Comparison of ENCODE assay signal across 13 cellular contexts in the genomic region with DNA sequence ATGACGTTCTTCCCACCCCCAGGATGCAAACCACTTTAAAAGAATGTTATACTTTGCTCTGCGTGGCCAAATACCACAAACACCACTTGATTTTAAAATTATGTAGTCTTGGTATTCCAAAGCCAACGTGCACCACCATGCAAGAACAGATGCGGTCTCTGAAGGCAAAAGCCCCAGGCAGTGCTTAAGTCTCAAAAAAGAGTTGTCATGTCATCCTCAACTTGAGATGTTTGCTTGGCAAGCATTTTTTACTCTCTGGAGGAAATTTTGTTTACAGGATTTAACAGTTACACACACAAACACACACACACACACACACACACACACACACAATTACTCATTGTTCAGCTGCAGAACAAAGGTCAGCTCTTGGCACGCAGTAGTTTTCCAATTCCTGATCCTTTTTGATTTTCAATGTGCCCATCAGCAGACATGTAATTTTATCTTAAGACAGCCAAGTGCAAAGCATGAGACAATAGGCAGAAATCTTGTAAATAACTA.
DNase-seq lines count a peak whose midpoint lies in the region; TF ChIP-seq lines count a peak whose summit lies in the region.
"Had no signal": no experiment of that assay in that cellular context is flagged by ENCODE, and none has a peak within 500 bp of the region (broad histone marks: within the 10 kb centered on the region; RNA-seq: fewer than 3 reads in every experiment).

No MANE protein-coding gene starts in this region.

- H3K9me3 Mint-ChIP-seq in HFFc6 (no peaks in the 10 kb centered on the region), progenitor cell of endocrine pancreas (ENCODE audit: low read depth) (no peaks in the 10 kb centered on the region)
- H3K9me3 Mint-ChIP-seq in activated T-cell treated with anti-CD3 and anti-CD28 coated beads, Interleukin-2, amount 50 U/mL, for 24 hours, result no peaks in the 10 kb centered on the region

- H3K36me3 Mint-ChIP-seq in HFFc6 (ENCODE audit: low read depth) (peaks cover 9% of the 10 kb centered on the region; the same call in 1 of the 2 replicates), progenitor cell of endocrine pancreas (ENCODE audit: insufficient read depth) (peaks cover 8% of the 10 kb centered on the region)
- peaks cover 28% of the 10 kb centered on the region for H3K36me3 Mint-ChIP-seq in activated T-cell treated with anti-CD3 and anti-CD28 coated beads, Interleukin-2, amount 50 U/mL, for 24 hours (ENCODE audit: low read depth)

- DNase-seq in HFFc6, result peak; percentile 48
- DNase-seq in astrocyte of the cerebellum (ENCODE audit: low read depth), result peak; percentile 95
- DNase-seq in foreskin fibroblast, result peak; percentile 67 to 75
- DNase-seq in progenitor cell of endocrine pancreas (ENCODE audit: low spot score, unreplicated experiment), result no peak
- DNase-seq in GM10266 (ENCODE audit: extremely low spot score), result no peak
- DNase-seq in AG20443 (ENCODE audit: low spot score), result no peak
- no peak for DNase-seq in HPDE6-E6E7 (ENCODE audit: extremely low spot score)
- DNase-seq in activated T-cell treated with anti-CD3 and anti-CD28 coated beads, Interleukin-2, amount 50 U/mL, for 24 hours, result no peak
- DNase-seq: NCI-H1092 treated with DMSO at 0.1 percent for 48 hours, NCI-H69, ovary, SIG-M5, WERI-Rb-1 had no signal

- in situ Hi-C loops in astrocyte of the cerebellum (cut with HindIII; ENCODE audit: low sequenced_read_pairs), result no loop called here

- H3K4me3 Mint-ChIP-seq in HFFc6, result peak overlapping the region; percentile 0; the same call in 1 of the 2 replicates
- H3K4me3 Mint-ChIP-seq in progenitor cell of endocrine pancreas (ENCODE audit: low read depth), result no peak overlapping the region
- no peak overlapping the region for H3K4me3 Mint-ChIP-seq in activated T-cell treated with anti-CD3 and anti-CD28 coated beads, Interleukin-2, amount 50 U/mL, for 24 hours

- peaks cover 8% of the 10 kb centered on the region; the same call in 1 of the 2 replicates for H3K27me3 Mint-ChIP-seq in HFFc6 (ENCODE audit: insufficient read depth)
- peaks cover 3% of the 10 kb centered on the region for H3K27me3 Mint-ChIP-seq in progenitor cell of endocrine pancreas
- no peaks in the 10 kb centered on the region for H3K27me3 Mint-ChIP-seq in activated T-cell treated with anti-CD3 and anti-CD28 coated beads, Interleukin-2, amount 50 U/mL, for 24 hours

- H3K4me3 ChIP-seq in astrocyte of the cerebellum (ENCODE audit: low read depth, low read length) (no peak overlapping the region), foreskin fibroblast (ENCODE audit: low read depth in 1 of 2, low read length in 2 of 2) (no peak overlapping the region)
- H3K4me3 ChIP-seq: ovary had no signal

- TF ChIP-seq CTCF in HFFc6 (IDR thresholded peaks at IDR 0.05) (no peak), astrocyte of the cerebellum (IDR thresholded peaks at IDR 0.05; ENCODE audit: low read depth, low read length, missing control alignments) (no peak), foreskin fibroblast (IDR thresholded peaks at IDR 0.05; ENCODE audit: low read depth, low read length) (no peak), progenitor cell of endocrine pancreas (IDR thresholded peaks at IDR 0.05; ENCODE audit: unreplicated experiment) (no peak), GM10266 (IDR thresholded peaks at IDR 0.05; ENCODE audit: control insufficient read depth, insufficient read depth, low read depth, missing control alignments) (no peak)

- no peak overlapping the region for H3K27ac Mint-ChIP-seq in HFFc6
- peak overlapping the region; percentile 41 for H3K27ac Mint-ChIP-seq in progenitor cell of endocrine pancreas
- no peak overlapping the region for H3K27ac Mint-ChIP-seq in activated T-cell treated with anti-CD3 and anti-CD28 coated beads, Interleukin-2, amount 50 U/mL, for 24 hours

- peaks cover 49% of the 10 kb centered on the region for H3K4me1 Mint-ChIP-seq in HFFc6 (ENCODE audit: low read depth)
- H3K4me1 Mint-ChIP-seq in progenitor cell of endocrine pancreas (ENCODE audit: low read depth), result peaks cover 21% of the 10 kb centered on the region
- H3K4me1 Mint-ChIP-seq in activated T-cell treated with anti-CD3 and anti-CD28 coated beads, Interleukin-2, amount 50 U/mL, for 24 hours (ENCODE audit: low read depth), result peaks cover 12% of the 10 kb centered on the region

Comparison
In these comparisons a context has a peak if more than half of its experiments do, and no peak if none do; other contexts are left out.
1. DNase-seq: peak in HFFc6 (single experiment), astrocyte of the cerebellum (single experiment) and foreskin fibroblast (2 of 2); none in progenitor cell of endocrine pancreas (single experiment), GM10266 (single experiment), AG20443 (single experiment), HPDE6-E6E7 (single experiment) and activated T-cell treated with anti-CD3 and anti-CD28 coated beads, Interleukin-2, amount 50 U/mL, for 24 hours (single experiment).